In the genomic region with DNA sequence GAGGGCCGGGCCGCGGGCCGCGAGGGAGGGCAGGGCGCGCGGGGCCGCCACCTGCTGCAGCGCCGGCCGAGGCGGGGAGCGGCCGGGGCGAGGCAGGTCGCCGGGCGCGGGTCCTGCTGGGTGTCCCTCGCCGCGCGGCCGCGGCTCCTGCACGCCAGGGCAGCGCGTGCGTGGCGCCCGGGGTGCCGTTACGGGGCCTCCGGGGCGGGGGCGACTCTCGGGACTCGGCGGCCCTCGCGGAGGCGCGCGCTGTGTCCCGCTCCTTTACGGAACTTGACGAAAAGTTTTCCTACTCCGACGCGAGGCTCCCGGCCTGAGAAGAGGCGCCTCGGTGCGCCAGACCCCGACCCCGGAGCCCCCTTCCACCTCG, we compare ENCODE assay signal across 8 cellular contexts. TPM values are rescaled to one million over a fixed set of nuclear protein-coding genes. Genes with fewer than 3 reads are reported as not detected.
DNase-seq lines count a peak whose midpoint lies in the region; ATAC-seq lines count a peak whose summit lies in the region.

No MANE protein-coding gene starts in this region.

- peak overlapping the region; percentile 73 for H3K4me3 ChIP-seq in Jurkat, Clone E6-1 (ENCODE audit: low read length)

- H3K4me3 Mint-ChIP-seq in activated naive CD8-positive, alpha-beta T cell treated with anti-CD3 and anti-CD28 coated beads, Interleukin-2, amount 10 ng/mL, durations not matched to agents 7 days and 5 days, result peak overlapping the region; percentile 94
- peak overlapping the region; percentile 86 to 91 (median 90) for H3K4me3 Mint-ChIP-seq in immature natural killer cell

- peak overlapping the region; percentile 95 for H3K27ac Mint-ChIP-seq in activated naive CD8-positive, alpha-beta T cell treated with anti-CD3 and anti-CD28 coated beads, Interleukin-2, amount 10 ng/mL, durations not matched to agents 7 days and 5 days
- peak overlapping the region in 2 of 6 donors; percentile 71 to 79 for H3K27ac Mint-ChIP-seq in immature natural killer cell

- DNase-seq in ELR (ENCODE audit: low read depth) (peak; percentile 42), immature natural killer cell (no peak), caudate nucleus (lab: John Stamatoyannopoulos, UW) (no peak), NCI-H1694 (lab: John Stamatoyannopoulos, UW) (no peak)
- no peak for DNase-seq in Jurkat, Clone E6-1 (ENCODE audit: low read depth, low spot score)
- DNase-seq in activated naive CD8-positive, alpha-beta T cell treated with anti-CD3 and anti-CD28 coated beads, Interleukin-2, amount 10 ng/mL, durations not matched to agents 7 days and 5 days, result no peak
- DNase-seq in stimulated activated CD8-positive, alpha-beta memory T cell treated with anti-CD3 and anti-CD28 coated beads, Interleukin-12 subunit alpha, Interleukin-12 subunit beta, amount 100 ng/mL, for 4 hours (ENCODE audit: low read depth), result peak; percentile 30

- H3K27ac ChIP-seq in caudate nucleus (ENCODE audit: low read depth, low read length), result no peak overlapping the region

- peak; percentile 33 for ATAC-seq in GM21529 (IDR thresholded peaks at IDR 0.05; ENCODE audit: unreplicated experiment)
- peak; percentile 16 for ATAC-seq in activated naive CD8-positive, alpha-beta T cell treated with anti-CD3 and anti-CD28 coated beads, Interleukin-2, amount 10 ng/mL, durations not matched to agents 7 days and 5 days (ENCODE audit: low read depth)

- H3K36me3 Mint-ChIP-seq in activated naive CD8-positive, alpha-beta T cell treated with anti-CD3 and anti-CD28 coated beads, Interleukin-2, amount 10 ng/mL, durations not matched to agents 7 days and 5 days, result peaks cover 3% of the 10 kb centered on the region
- peaks cover 0 to 4% (median 0%) of the 10 kb centered on the region in 3 donors for H3K36me3 Mint-ChIP-seq in immature natural killer cell

- POLR2A ChIA-PET in activated naive CD8-positive, alpha-beta T cell treated with anti-CD3 and anti-CD28 coated beads, Interleukin-2, amount 10 ng/mL, durations not matched to agents 7 days and 5 days (lab: Charles Lee), result interaction anchor here (0.6 to 2.6 kb wide), 17 partner anchors 8 to 269 kb away, joined by 3 to 70 read pairs (median 8); partner anchors contain the start of genes BLOC1S4, GRPEL1, MRFAP1 and TADA2B

- H3K4me1 Mint-ChIP-seq in activated naive CD8-positive, alpha-beta T cell treated with anti-CD3 and anti-CD28 coated beads, Interleukin-2, amount 10 ng/mL, durations not matched to agents 7 days and 5 days, result peaks cover 35% of the 10 kb centered on the region
- H3K4me1 Mint-ChIP-seq in immature natural killer cell, result peaks cover 37 to 53% of the 10 kb centered on the region in 2 donors

- no peaks in the 10 kb centered on the region for H3K9me3 Mint-ChIP-seq in activated naive CD8-positive, alpha-beta T cell treated with anti-CD3 and anti-CD28 coated beads, Interleukin-2, amount 10 ng/mL, durations not matched to agents 7 days and 5 days
- H3K9me3 Mint-ChIP-seq in immature natural killer cell, result no peaks in the 10 kb centered on the region

- peaks cover 6% of the 10 kb centered on the region for H3K27me3 Mint-ChIP-seq in activated naive CD8-positive, alpha-beta T cell treated with anti-CD3 and anti-CD28 coated beads, Interleukin-2, amount 10 ng/mL, durations not matched to agents 7 days and 5 days
- H3K27me3 Mint-ChIP-seq in immature natural killer cell (ENCODE audit: low read depth in 3 of 3), result peaks cover 6 to 10% (median 10%) of the 10 kb centered on the region in 3 donors

RNA-seq across cellular contexts. Expression of gene TBC1D14, which starts 0.3 kb away (rescaled TPM):
- polyA plus RNA-seq in Jurkat, Clone E6-1 (2012; ENCODE audit: insufficient read depth, insufficient read length), result 59.6 TPM
- 10 to 100 TPM; 44.5 to 52.3 TPM for total RNA-seq in activated naive CD8-positive, alpha-beta T cell treated with anti-CD3 and anti-CD28 coated beads, Interleukin-2, amount 10 ng/mL, durations not matched to agents 7 days and 5 days
- polyA plus RNA-seq in immature natural killer cell, result 10 to 100 TPM; 25.6 to 39.8 (median 26.6) TPM

Comparison
In these comparisons a context has a peak if more than half of its experiments do, and no peak if none do; other contexts are left out.
1. DNase-seq: peak in ELR (single experiment) and stimulated activated CD8-positive, alpha-beta memory T cell treated with anti-CD3 and anti-CD28 coated beads, Interleukin-12 subunit alpha, Interleukin-12 subunit beta, amount 100 ng/mL, for 4 hours (single experiment); none in Jurkat, Clone E6-1 (single experiment), activated naive CD8-positive, alpha-beta T cell treated with anti-CD3 and anti-CD28 coated beads, Interleukin-2, amount 10 ng/mL, durations not matched to agents 7 days and 5 days (single experiment), immature natural killer cell (0 of 3), caudate nucleus (0 of 61) and NCI-H1694 (single experiment).